In genomic region chr1:197683280-197683679, GRCh38 we compare ENCODE assay signal across 21 cellular contexts.
"Had no signal": no experiment of that assay in that cellular context is flagged by ENCODE, and none has a peak within 500 bp of the region (broad histone marks: within the 10 kb centered on the region; RNA-seq: fewer than 3 reads in every experiment).

No MANE protein-coding gene starts in this region.

- DNase-seq: effector CD4-positive, alpha-beta T cell; endodermal cell; erythroblast; head of caudate nucleus; left colon; natural killer cell; posterior cingulate gyrus; sigmoid colon; stimulated activated CD4-positive, alpha-beta T cell treated with anti-CD3 and anti-CD28 coated beads, Interleukin-2, amount 100 ng/mL, for 24 hours; stimulated activated CD4-positive, alpha-beta T cell treated with anti-CD3 and anti-CD28 coated beads, Interleukin-4, amount 100 ng/mL, for 4 hours; stimulated activated naive B cell treated with anti-CD40 and anti-IgM and Interleukin-4, amounts not matched to agents 10 μg/mL and 1 μg/mL and 100 μg/mL, for 72 hours; stimulated activated naive CD8-positive, alpha-beta T cell treated with anti-CD3 and anti-CD28 coated beads, Interleukin-15, amount 100 ng/mL, for 72 hours; testis; upper lobe of right lung had no signal

- H2AFZ ChIP-seq: hepatocyte had no signal

- H3K4me3 ChIP-seq: hepatocyte, right atrium auricular region, sigmoid colon, skin epidermis, testis, tibial nerve, upper lobe of right lung, vagina had no signal

- FAIRE-seq: endothelial cell of umbilical vein had no signal

- H3K4me2 ChIP-seq: hepatocyte had no signal

- H3K27ac ChIP-seq: hepatocyte, sigmoid colon, skin epidermis, testis, tibial nerve, upper lobe of right lung, vagina had no signal

- H3K79me2 ChIP-seq: hepatocyte had no signal

- H3K27me3 ChIP-seq: foreskin keratinocyte, hepatocyte, right atrium auricular region, sigmoid colon, testis, tibial nerve, upper lobe of right lung, vagina had no signal

- H3K36me3 ChIP-seq: right atrium auricular region, sigmoid colon, upper lobe of right lung, vagina had no signal

- H3K4me1 ChIP-seq: sigmoid colon, testis, upper lobe of right lung, vagina had no signal
